ENCODE assay signal across 32 cellular contexts in the genomic region with DNA sequence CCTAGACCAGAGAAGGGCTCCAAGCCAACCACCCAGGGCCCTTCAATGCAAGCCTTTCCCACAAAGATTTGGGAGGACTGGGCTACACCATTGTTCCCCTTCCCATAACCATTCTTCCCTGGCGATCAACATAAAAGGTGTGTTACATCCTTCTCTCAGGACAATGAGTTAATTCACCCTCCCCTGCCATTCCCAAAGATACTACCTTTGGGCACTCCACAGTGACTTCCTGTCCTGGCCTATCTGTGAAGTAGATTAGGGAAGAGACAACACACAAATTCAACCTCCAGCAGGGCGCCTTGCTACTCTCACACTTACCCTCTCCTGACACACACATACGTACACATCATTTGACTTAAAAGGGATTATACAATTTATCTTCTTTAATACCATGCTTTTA. TPM values are rescaled to one million over a fixed set of nuclear protein-coding genes. Genes with fewer than 3 reads are reported as not detected.
"Had no signal": no experiment of that assay in that cellular context is flagged by ENCODE, and none has a peak within 500 bp of the region (broad histone marks: within the 10 kb centered on the region; RNA-seq: fewer than 3 reads in every experiment).

No MANE protein-coding gene starts in this region.

- H3K9me3 Mint-ChIP-seq: activated CD4-positive, alpha-beta memory T cell treated with anti-CD3 and anti-CD28 coated beads for 36 hours; activated naive CD4-positive, alpha-beta T cell treated with anti-CD3 and anti-CD28 coated beads for 36 hours; activated naive CD8-positive, alpha-beta T cell treated with anti-CD3 and anti-CD28 coated beads for 36 hours; activated T-helper 1 cell treated with anti-CD3 and anti-CD28 coated beads, Interleukin-12 subunit alpha, Interleukin-12 subunit beta, Interleukin-2, Interleukin-4 antibody, amounts not matched to agents 30 ng/mL and 10 ng/mL and 1 ng/mL, durations not matched to agents 14 hours and 24 hours and 36 hours; dendritic cell treated with granulocyte-macrophage colony-stimulating factor and Interleukin-4, amounts not matched to agents 40 ng/mL and 50 ng/mL, for 4 days; natural killer cell; stimulated activated naive B cell treated with anti-CD40 and anti-IgM and Interleukin-4, amounts not matched to agents 10 μg/mL and 1 μg/mL and 100 μg/mL, for 72 hours had no signal

- H3K27me3 Mint-ChIP-seq: activated naive CD8-positive, alpha-beta T cell treated with anti-CD3 and anti-CD28 coated beads for 36 hours; dendritic cell treated with granulocyte-macrophage colony-stimulating factor and Interleukin-4, amounts not matched to agents 40 ng/mL and 50 ng/mL, for 4 days had no signal

- H3K27ac ChIP-seq: adrenal gland, ascending aorta, neutrophil, pancreas, prostate gland, suprapubic skin, upper lobe of right lung had no signal

- H3K36me3 Mint-ChIP-seq: activated CD4-positive, alpha-beta memory T cell treated with anti-CD3 and anti-CD28 coated beads for 36 hours; activated naive CD8-positive, alpha-beta T cell treated with anti-CD3 and anti-CD28 coated beads for 36 hours; brain; natural killer cell; stimulated activated naive B cell treated with anti-CD40 and anti-IgM and Interleukin-4, amounts not matched to agents 10 μg/mL and 1 μg/mL and 100 μg/mL, for 72 hours had no signal

- H3K4me3 Mint-ChIP-seq: activated CD4-positive, alpha-beta memory T cell treated with anti-CD3 and anti-CD28 coated beads for 36 hours; activated naive CD4-positive, alpha-beta T cell treated with anti-CD3 and anti-CD28 coated beads for 36 hours; activated naive CD8-positive, alpha-beta T cell treated with anti-CD3 and anti-CD28 coated beads for 36 hours; activated T-helper 1 cell treated with anti-CD3 and anti-CD28 coated beads, Interleukin-12 subunit alpha, Interleukin-12 subunit beta, Interleukin-2, Interleukin-4 antibody, amounts not matched to agents 30 ng/mL and 10 ng/mL and 1 ng/mL, durations not matched to agents 14 hours and 24 hours and 36 hours; brain; dendritic cell treated with granulocyte-macrophage colony-stimulating factor and Interleukin-4, amounts not matched to agents 40 ng/mL and 50 ng/mL, for 4 days; natural killer cell; stimulated activated naive B cell treated with anti-CD40 and anti-IgM and Interleukin-4, amounts not matched to agents 10 μg/mL and 1 μg/mL and 100 μg/mL, for 72 hours had no signal

- H3K27me3 ChIP-seq: adrenal gland, ascending aorta, neutrophil, pancreas, suprapubic skin, tibial artery, upper lobe of right lung had no signal

- H3K4me3 ChIP-seq: adrenal gland, ascending aorta, esophagus squamous epithelium, pancreas, prostate gland, suprapubic skin, tibial artery, upper lobe of right lung had no signal

- H3K27ac Mint-ChIP-seq: activated CD4-positive, alpha-beta memory T cell treated with anti-CD3 and anti-CD28 coated beads for 36 hours; activated naive CD4-positive, alpha-beta T cell treated with anti-CD3 and anti-CD28 coated beads for 36 hours; activated naive CD8-positive, alpha-beta T cell treated with anti-CD3 and anti-CD28 coated beads for 36 hours; activated T-helper 1 cell treated with anti-CD3 and anti-CD28 coated beads, Interleukin-12 subunit alpha, Interleukin-12 subunit beta, Interleukin-2, Interleukin-4 antibody, amounts not matched to agents 30 ng/mL and 10 ng/mL and 1 ng/mL, durations not matched to agents 14 hours and 24 hours and 36 hours; brain; dendritic cell treated with granulocyte-macrophage colony-stimulating factor and Interleukin-4, amounts not matched to agents 40 ng/mL and 50 ng/mL, for 4 days; natural killer cell; stimulated activated naive B cell treated with anti-CD40 and anti-IgM and Interleukin-4, amounts not matched to agents 10 μg/mL and 1 μg/mL and 100 μg/mL, for 72 hours had no signal

- H3K4me1 ChIP-seq: pancreas, prostate gland had no signal

- DNase-seq: activated CD4-positive, alpha-beta memory T cell treated with anti-CD3 and anti-CD28 coated beads for 36 hours; activated CD4-positive, alpha-beta T cell treated with anti-CD3 and anti-CD28 coated beads for 48 hours; activated CD8-positive, alpha-beta memory T cell treated with anti-CD3 and anti-CD28 coated beads, Interleukin-2, amount 50 U/mL, for 4 hours; activated effector memory CD4-positive, alpha-beta T cell treated with anti-CD3 and anti-CD28 coated beads, Interleukin-2, amount 50 U/mL, for 16 hours; activated naive CD4-positive, alpha-beta T cell treated with anti-CD3 and anti-CD28 coated beads for 36 hours; activated naive CD8-positive, alpha-beta T cell treated with anti-CD3 and anti-CD28 coated beads for 36 hours; activated T-cell treated with anti-CD3 and anti-CD28 coated beads, Interleukin-2, amount 50 U/mL, for 1 hour; adrenal gland; caudate nucleus; esophagus squamous epithelium; foreskin melanocyte; left colon; natural killer cell; pancreas; retina; stimulated activated CD4-positive, alpha-beta T cell treated with anti-CD3 and anti-CD28 coated beads, Interleukin-15, amount 100 ng/mL, for 24 hours; stimulated activated CD4-positive, alpha-beta T cell treated with anti-CD3 and anti-CD28 coated beads, Interleukin-2, amount 100 ng/mL, for 24 hours; stimulated activated naive B cell treated with anti-CD40 and anti-IgM and Interleukin-4, amounts not matched to agents 10 μg/mL and 1 μg/mL and 100 μg/mL, for 72 hours; upper lobe of right lung had no signal

- H3K36me3 ChIP-seq: adrenal gland, ascending aorta, esophagus squamous epithelium, neutrophil, pancreas, prostate gland, suprapubic skin, upper lobe of right lung had no signal

- H3K9me3 ChIP-seq: adrenal gland, ascending aorta, esophagus squamous epithelium, neutrophil, pancreas, prostate gland, suprapubic skin, tibial artery, upper lobe of right lung had no signal

- H3K4me1 Mint-ChIP-seq: activated naive CD8-positive, alpha-beta T cell treated with anti-CD3 and anti-CD28 coated beads for 36 hours; natural killer cell; stimulated activated naive B cell treated with anti-CD40 and anti-IgM and Interleukin-4, amounts not matched to agents 10 μg/mL and 1 μg/mL and 100 μg/mL, for 72 hours had no signal

- ATAC-seq: activated CD4-positive, CD25-positive, alpha-beta regulatory T cell treated with anti-CD3 and anti-CD28 coated beads, Interleukin-2, amount 50 U/mL, for 24 hours; left colon; natural killer cell; pancreas; stimulated activated naive B cell treated with anti-CD40 and anti-IgM and Interleukin-4, amounts not matched to agents 10 μg/mL and 1 μg/mL and 100 μg/mL, for 72 hours; upper lobe of right lung had no signal

RNA-seq across cellular contexts. Expression of a gene that starts 23.2 kb away (rescaled TPM):
- total RNA-seq: activated CD4-positive, alpha-beta memory T cell treated with anti-CD3 and anti-CD28 coated beads for 36 hours; activated CD8-positive, alpha-beta memory T cell treated with anti-CD3 and anti-CD28 coated beads for 36 hours; activated naive CD4-positive, alpha-beta T cell treated with anti-CD3 and anti-CD28 coated beads for 36 hours; activated naive CD8-positive, alpha-beta T cell treated with anti-CD3 and anti-CD28 coated beads for 36 hours; activated T-helper 1 cell treated with anti-CD3 and anti-CD28 coated beads, Interleukin-12 subunit alpha, Interleukin-12 subunit beta, Interleukin-2, Interleukin-4 antibody, amounts not matched to agents 30 ng/mL and 10 ng/mL and 1 ng/mL, durations not matched to agents 14 hours and 24 hours and 36 hours; liver; natural killer cell; pancreas; suprapubic skin; T-helper 1 cell treated with Interleukin-12 subunit alpha and Interleukin-12 subunit beta and Interleukin-4 antibody, amounts not matched to agents 30 ng/mL and 1 ng/mL, for 36 hours; upper lobe of right lung had no signal
- polyA plus RNA-seq: keratinocyte, liver, pancreas had no signal
